12 cellular contexts compared by ENCODE assay signal in the genomic region with DNA sequence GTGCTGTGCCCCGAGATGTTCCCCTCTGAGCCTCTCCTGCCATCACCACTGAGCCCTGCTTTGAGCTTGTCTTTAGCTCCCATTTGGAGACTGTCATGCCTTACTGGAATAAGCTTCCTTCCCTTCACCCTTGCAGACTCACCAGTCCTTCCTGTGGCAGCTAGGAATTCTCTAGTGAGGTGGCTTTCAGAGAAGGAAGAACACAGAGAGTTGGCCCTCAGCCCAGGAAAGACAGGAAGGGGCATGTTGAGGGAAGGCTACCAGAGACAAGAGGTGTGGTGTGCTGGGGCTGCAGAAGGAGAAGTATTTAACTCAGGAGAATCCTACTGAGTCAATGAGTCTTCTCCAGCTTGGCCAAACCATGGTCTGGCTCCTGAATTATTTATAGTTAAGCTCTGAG.
A peak's percentile ranks its signal among the peaks of the same experiment; 100 is the strongest.
DNase-seq lines count a peak whose midpoint lies in the region; ATAC-seq and TF ChIP-seq lines count a peak whose summit lies in the region.
"Had no signal": no experiment of that assay in that cellular context is flagged by ENCODE, and none has a peak within 500 bp of the region (broad histone marks: within the 10 kb centered on the region; RNA-seq: fewer than 3 reads in every experiment).

No MANE protein-coding gene starts in this region.

- H3K9me2 ChIP-seq in PC-3 (replicated peaks; ENCODE audit: low read length), result no peaks in the 10 kb centered on the region

- H3K27ac ChIP-seq in PC-3 (ENCODE audit: low read length) (no peak overlapping the region), epithelial cell of prostate (peak overlapping the region; percentile 76), SJCRH30 (no peak overlapping the region)
- H3K27ac ChIP-seq: VCaP had no signal

- H3K27ac Mint-ChIP-seq in stimulated activated effector memory CD8-positive, alpha-beta T cell treated with anti-CD3 and anti-CD28 coated beads, Interleukin-12 subunit alpha, Interleukin-12 subunit beta, amount 100 ng/mL, for 72 hours, result peak overlapping the region; percentile 20

- ATAC-seq in PC-3, result peak; percentile 82
- no peak for ATAC-seq in stimulated activated effector memory CD8-positive, alpha-beta T cell treated with anti-CD3 and anti-CD28 coated beads, Interleukin-12 subunit alpha, Interleukin-12 subunit beta, amount 100 ng/mL, for 72 hours
- no peak for ATAC-seq in GM21515 (IDR thresholded peaks at IDR 0.05; ENCODE audit: unreplicated experiment)

- DNase-seq in DMS 273 (lab: John Stamatoyannopoulos, UW; ENCODE audit: unreplicated experiment) (peak; percentile 77), DMS 273 treated with DMSO at 0.1 percent for 48 hours (lab: John Stamatoyannopoulos, UW) (no peak), PC-3 (peak; percentile 74), epithelial cell of prostate (ENCODE audit: low read depth, low spot score) (peak; percentile 88), OCI-M2 (lab: John Stamatoyannopoulos, UW; ENCODE audit: unreplicated experiment) (no peak), SJCRH30 (no peak)
- DNase-seq in stimulated activated effector memory CD8-positive, alpha-beta T cell treated with anti-CD3 and anti-CD28 coated beads, Interleukin-12 subunit alpha, Interleukin-12 subunit beta, amount 100 ng/mL, for 72 hours (ENCODE audit: low spot score in 2 of 2), result no peak
- DNase-seq: 8988T; activated effector memory CD4-positive, alpha-beta T cell treated with Interleukin-2 at 50 U/mL for 16 hours; NCI-H510A had no signal

- H4K20me1 ChIP-seq in PC-3 (ENCODE audit: low read length), result 0 out of 2 replicates have a peak, but pooled peaks cover 6% of the 10 kb centered on the region

- H2AFZ ChIP-seq in PC-3 (ENCODE audit: low read length), result no peak overlapping the region

- peaks cover 29% of the 10 kb centered on the region; the same call in 1 of the 2 replicates for H3K36me3 ChIP-seq in PC-3 (ENCODE audit: low read depth, low read length)
- H3K36me3 ChIP-seq in SJCRH30, result peaks cover 23% of the 10 kb centered on the region

- H3K4me1 ChIP-seq in PC-3 (ENCODE audit: insufficient read depth, low read length) (peaks cover 9% of the 10 kb centered on the region), SJCRH30 (peaks cover 9% of the 10 kb centered on the region)

- peaks cover 22% of the 10 kb centered on the region for H3K79me2 ChIP-seq in PC-3 (ENCODE audit: low read length)

- H3K4me3 Mint-ChIP-seq in stimulated activated effector memory CD8-positive, alpha-beta T cell treated with anti-CD3 and anti-CD28 coated beads, Interleukin-12 subunit alpha, Interleukin-12 subunit beta, amount 100 ng/mL, for 72 hours, result no peak overlapping the region

- H3K36me3 Mint-ChIP-seq in stimulated activated effector memory CD8-positive, alpha-beta T cell treated with anti-CD3 and anti-CD28 coated beads, Interleukin-12 subunit alpha, Interleukin-12 subunit beta, amount 100 ng/mL, for 72 hours, result peaks cover 74% of the 10 kb centered on the region

- no peak overlapping the region for H3K9ac ChIP-seq in PC-3 (ENCODE audit: low read length)

- TF ChIP-seq CTCF in PC-3 (conservative IDR thresholded peaks at IDR 0.05; ENCODE audit: low read depth, low read length), result no peak

- H3K9me3 ChIP-seq in PC-3 (ENCODE audit: low read length), result no peaks in the 10 kb centered on the region
- H3K9me3 ChIP-seq in SJCRH30 (replicated peaks), result no peaks in the 10 kb centered on the region

- intact Hi-C loops in PC-3 (cut with micrococcal nuclease), result no loop called here

- no peaks in the 10 kb centered on the region for H3K9me3 Mint-ChIP-seq in stimulated activated effector memory CD8-positive, alpha-beta T cell treated with anti-CD3 and anti-CD28 coated beads, Interleukin-12 subunit alpha, Interleukin-12 subunit beta, amount 100 ng/mL, for 72 hours

- CTCF ChIA-PET in PC-3 (lab: Charles Lee), result no interaction called here

- H3K4me2 ChIP-seq in PC-3 (ENCODE audit: low read length), result no peak overlapping the region

- H3F3A ChIP-seq in PC-3 (ENCODE audit: low read length, unreplicated experiment), result no peaks in the 10 kb centered on the region

- no peaks in the 10 kb centered on the region for H3K4me1 Mint-ChIP-seq in stimulated activated effector memory CD8-positive, alpha-beta T cell treated with anti-CD3 and anti-CD28 coated beads, Interleukin-12 subunit alpha, Interleukin-12 subunit beta, amount 100 ng/mL, for 72 hours

- POLR2A ChIA-PET in PC-3 (lab: Charles Lee; ENCODE audit: unreplicated experiment), result no interaction called here

- no TSS peak for BruUV-seq in PC-3 (replicated peaks; lab: Mats Ljungman, UMichigan)

- H3K4me3 ChIP-seq in PC-3 (ENCODE audit: low read length) (no peak overlapping the region), SJCRH30 (no peak overlapping the region)

- H3K27me3 ChIP-seq in PC-3 (ENCODE audit: low read length) (no peaks in the 10 kb centered on the region), SJCRH30 (no peaks in the 10 kb centered on the region)

Comparison
In these comparisons a context has a peak if more than half of its experiments do, and no peak if none do; other contexts are left out.
1. DNase-seq: peak in DMS 273 (single experiment), PC-3 (single experiment) and epithelial cell of prostate (single experiment); none in DMS 273 treated with DMSO at 0.1 percent for 48 hours (single experiment), stimulated activated effector memory CD8-positive, alpha-beta T cell treated with anti-CD3 and anti-CD28 coated beads, Interleukin-12 subunit alpha, Interleukin-12 subunit beta, amount 100 ng/mL, for 72 hours (0 of 2), OCI-M2 (single experiment) and SJCRH30 (0 of 2).